Comparison of ENCODE assay signal across 8 cellular contexts in genomic region chr3:197354195-197355059, GRCh38. TPM values are rescaled to one million over a fixed set of nuclear protein-coding genes. Genes with fewer than 3 reads are reported as not detected.
DNase-seq lines count a peak whose midpoint lies in the region; ATAC-seq and TF ChIP-seq lines count a peak whose summit lies in the region.

No MANE protein-coding gene starts in this region.

- H3K4me2 ChIP-seq in OCI-LY7 (ENCODE audit: low read length) = peak overlapping the region; percentile 29

- H2AFZ ChIP-seq in OCI-LY7 (ENCODE audit: low read length) = peak overlapping the region; percentile 17; the same call in 1 of the 2 replicates

- no peak for DNase-seq in Caco-2
- DNase-seq in OCI-LY7 (ENCODE audit: low spot score) = peak; percentile 73
- peak; percentile 48 to 85 for DNase-seq in foreskin fibroblast
- peak; percentile 44 for DNase-seq in pons (ENCODE audit: low spot score)
- no peak for DNase-seq in T-helper 1 cell
- no peak for DNase-seq in activated naive CD4-positive, alpha-beta T cell treated with anti-CD3 and anti-CD28 coated beads for 36 hours
- DNase-seq in stimulated activated effector memory CD8-positive, alpha-beta T cell treated with anti-CD3 and anti-CD28 coated beads, Interleukin-12 subunit alpha, Interleukin-12 subunit beta, amount 100 ng/mL, for 72 hours (ENCODE audit: low spot score in 2 of 2) = no peak

- H3K4me3 Mint-ChIP-seq in Caco-2 (ENCODE audit: unreplicated experiment) = peak overlapping the region; percentile 60
- no peak overlapping the region for H3K4me3 Mint-ChIP-seq in activated naive CD4-positive, alpha-beta T cell treated with anti-CD3 and anti-CD28 coated beads for 36 hours
- no peak overlapping the region for H3K4me3 Mint-ChIP-seq in stimulated activated effector memory CD8-positive, alpha-beta T cell treated with anti-CD3 and anti-CD28 coated beads, Interleukin-12 subunit alpha, Interleukin-12 subunit beta, amount 100 ng/mL, for 72 hours

- H3K36me3 Mint-ChIP-seq in Caco-2 (ENCODE audit: insufficient read depth, unreplicated experiment) = peaks cover 9% of the 10 kb centered on the region
- H3K36me3 Mint-ChIP-seq in activated naive CD4-positive, alpha-beta T cell treated with anti-CD3 and anti-CD28 coated beads for 36 hours (ENCODE audit: low read depth) = no peaks in the 10 kb centered on the region
- H3K36me3 Mint-ChIP-seq in stimulated activated effector memory CD8-positive, alpha-beta T cell treated with anti-CD3 and anti-CD28 coated beads, Interleukin-12 subunit alpha, Interleukin-12 subunit beta, amount 100 ng/mL, for 72 hours = no peaks in the 10 kb centered on the region

- no peaks in the 10 kb centered on the region for H3K9me2 ChIP-seq in OCI-LY7 (ENCODE audit: insufficient read depth, low read length)

- no peaks in the 10 kb centered on the region for H3K27me3 Mint-ChIP-seq in Caco-2 (ENCODE audit: insufficient read depth, unreplicated experiment)
- H3K27me3 Mint-ChIP-seq in activated naive CD4-positive, alpha-beta T cell treated with anti-CD3 and anti-CD28 coated beads for 36 hours (ENCODE audit: low read depth) = no peaks in the 10 kb centered on the region

- H4K20me1 ChIP-seq in OCI-LY7 (ENCODE audit: insufficient read depth, low read length) = no peaks in the 10 kb centered on the region

- no peaks in the 10 kb centered on the region for H3K27me3 ChIP-seq in Caco-2 (replicated peaks; ENCODE audit: control insufficient read depth, insufficient read depth, low read length)

- POLR2A ChIA-PET in Caco-2 (lab: Charles Lee) = no interaction called here
- POLR2A ChIA-PET in OCI-LY7 (lab: Charles Lee) = interaction anchor here (1.0 kb wide), 1 partner anchor 13 kb away, joined by 4 read pairs; no protein-coding TSS in a partner anchor

- peaks cover 8% of the 10 kb centered on the region; the same call in 1 of the 2 replicates for H3K9me3 ChIP-seq in Caco-2
- H3K9me3 ChIP-seq in OCI-LY7 (ENCODE audit: low read length) = no peaks in the 10 kb centered on the region

- H3K79me2 ChIP-seq in OCI-LY7 (ENCODE audit: insufficient read depth, low read depth, low read length) = no peaks in the 10 kb centered on the region

- BruUV-seq in Caco-2 (replicated peaks; lab: Mats Ljungman, UMichigan) (no TSS peak), OCI-LY7 (replicated peaks; lab: Mats Ljungman, UMichigan) (no TSS peak)

- intact Hi-C loops in Caco-2 (cut with micrococcal nuclease; ENCODE audit: unreplicated experiment) (loop anchor here (1.0 to 5.0 kb wide), 4 partner anchors 10 to 138 kb away; no protein-coding TSS in a partner anchor), OCI-LY7 (cut with micrococcal nuclease; ENCODE audit: unreplicated experiment) (no loop called here)
- intact Hi-C loops in activated naive CD4-positive, alpha-beta T cell treated with anti-CD3 and anti-CD28 coated beads for 36 hours (cut with micrococcal nuclease) = no loop called here

- H3K4me1 ChIP-seq in Caco-2 = peaks cover 50% of the 10 kb centered on the region
- peaks cover 11% of the 10 kb centered on the region for H3K4me1 ChIP-seq in OCI-LY7 (ENCODE audit: insufficient read depth, low read length, poor library complexity, severe bottlenecking)

- H3K4me1 Mint-ChIP-seq in Caco-2 (ENCODE audit: low read depth, unreplicated experiment) = peaks cover 29% of the 10 kb centered on the region
- H3K4me1 Mint-ChIP-seq in activated naive CD4-positive, alpha-beta T cell treated with anti-CD3 and anti-CD28 coated beads for 36 hours (ENCODE audit: low read depth) = no peaks in the 10 kb centered on the region
- no peaks in the 10 kb centered on the region for H3K4me1 Mint-ChIP-seq in stimulated activated effector memory CD8-positive, alpha-beta T cell treated with anti-CD3 and anti-CD28 coated beads, Interleukin-12 subunit alpha, Interleukin-12 subunit beta, amount 100 ng/mL, for 72 hours

- ATAC-seq in esophagus mucosa = no peak
- ATAC-seq in stimulated activated effector memory CD8-positive, alpha-beta T cell treated with anti-CD3 and anti-CD28 coated beads, Interleukin-12 subunit alpha, Interleukin-12 subunit beta, amount 100 ng/mL, for 72 hours = no peak

- no peak overlapping the region for H3K27ac ChIP-seq in OCI-LY7 (ENCODE audit: low read depth, low read length, poor library complexity, severe bottlenecking)

- H3K9me3 Mint-ChIP-seq in Caco-2 (ENCODE audit: unreplicated experiment) = peaks cover 7% of the 10 kb centered on the region
- peaks cover 1% of the 10 kb centered on the region for H3K9me3 Mint-ChIP-seq in activated naive CD4-positive, alpha-beta T cell treated with anti-CD3 and anti-CD28 coated beads for 36 hours
- peaks cover 2% of the 10 kb centered on the region for H3K9me3 Mint-ChIP-seq in stimulated activated effector memory CD8-positive, alpha-beta T cell treated with anti-CD3 and anti-CD28 coated beads, Interleukin-12 subunit alpha, Interleukin-12 subunit beta, amount 100 ng/mL, for 72 hours

- no peak overlapping the region for H3K4me3 ChIP-seq in Caco-2 (ENCODE audit: low read depth, low read length)
- no peak overlapping the region for H3K4me3 ChIP-seq in OCI-LY7 (ENCODE audit: low read depth, low read length, poor library complexity, severe bottlenecking)
- H3K4me3 ChIP-seq in foreskin fibroblast (ENCODE audit: low read depth in 1 of 2, low read length in 2 of 2) = peak overlapping the region; percentile 9 to 38

- H3K36me3 ChIP-seq in Caco-2 (ENCODE audit: control insufficient read depth, insufficient read depth, low read length) (no peaks in the 10 kb centered on the region), OCI-LY7 (ENCODE audit: insufficient read depth, low read length) (no peaks in the 10 kb centered on the region)

- peak overlapping the region; percentile 90 for H3K27ac Mint-ChIP-seq in Caco-2 (ENCODE audit: unreplicated experiment)
- H3K27ac Mint-ChIP-seq in activated naive CD4-positive, alpha-beta T cell treated with anti-CD3 and anti-CD28 coated beads for 36 hours = no peak overlapping the region
- no peak overlapping the region for H3K27ac Mint-ChIP-seq in stimulated activated effector memory CD8-positive, alpha-beta T cell treated with anti-CD3 and anti-CD28 coated beads, Interleukin-12 subunit alpha, Interleukin-12 subunit beta, amount 100 ng/mL, for 72 hours

- CTCF ChIA-PET in Caco-2 (lab: Charles Lee) = interaction anchor here (0.9 to 1.4 kb wide), 2 partner anchors 11 to 12 kb away, joined by 3 read pairs; no protein-coding TSS in a partner anchor
- CTCF ChIA-PET in OCI-LY7 (lab: Charles Lee; ENCODE audit: unreplicated experiment) = no interaction called here
- CTCF ChIA-PET in activated naive CD4-positive, alpha-beta T cell treated with anti-CD3 and anti-CD28 coated beads for 36 hours (lab: Charles Lee) = no interaction called here

- TF ChIP-seq CTCF in Caco-2 (IDR thresholded peaks at IDR 0.05; ENCODE audit: insufficient read depth in 1 of 2, low read depth in 1 of 2, low read length in 1 of 2, severe bottlenecking in 1 of 2, unreplicated experiment in 1 of 2) = no peak
- TF ChIP-seq CTCF in OCI-LY7 (conservative IDR thresholded peaks at IDR 0.05; ENCODE audit: low read length) = no peak
- no peak for TF ChIP-seq CTCF in foreskin fibroblast (IDR thresholded peaks at IDR 0.05; ENCODE audit: low read depth, low read length)

RNA-seq across cellular contexts. Expression of gene DLG1, which starts 56.0 kb away (rescaled TPM):
- 167 and 170 TPM in 2 replicates for total RNA-seq in Caco-2 (2022)
- 48.9 and 78.7 TPM in 2 replicates for total RNA-seq in OCI-LY7 (2014; rRNA removed; shearing (Covaris generic))
- 95.1 and 95.6 TPM in 2 replicates for total RNA-seq in OCI-LY7 (2022)
- total RNA-seq in activated naive CD4-positive, alpha-beta T cell treated with anti-CD3 and anti-CD28 coated beads for 36 hours = 10 to 100 TPM; 51.9 to 55.2 TPM
- 113 TPM for total RNA-seq in esophagus mucosa

Comparison
In these comparisons a context has a peak if more than half of its experiments do, and no peak if none do; other contexts are left out.
1. DNase-seq: peak in OCI-LY7 (single experiment), foreskin fibroblast (2 of 2) and pons (single experiment); none in Caco-2 (0 of 2), T-helper 1 cell (0 of 5), activated naive CD4-positive, alpha-beta T cell treated with anti-CD3 and anti-CD28 coated beads for 36 hours (single experiment) and stimulated activated effector memory CD8-positive, alpha-beta T cell treated with anti-CD3 and anti-CD28 coated beads, Interleukin-12 subunit alpha, Interleukin-12 subunit beta, amount 100 ng/mL, for 72 hours (0 of 2).
2. H3K4me3 ChIP-seq: peak in foreskin fibroblast (2 of 2); none in Caco-2 (single experiment) and OCI-LY7 (single experiment).